1 cellular context compared by ENCODE assay signal in the genomic region with DNA sequence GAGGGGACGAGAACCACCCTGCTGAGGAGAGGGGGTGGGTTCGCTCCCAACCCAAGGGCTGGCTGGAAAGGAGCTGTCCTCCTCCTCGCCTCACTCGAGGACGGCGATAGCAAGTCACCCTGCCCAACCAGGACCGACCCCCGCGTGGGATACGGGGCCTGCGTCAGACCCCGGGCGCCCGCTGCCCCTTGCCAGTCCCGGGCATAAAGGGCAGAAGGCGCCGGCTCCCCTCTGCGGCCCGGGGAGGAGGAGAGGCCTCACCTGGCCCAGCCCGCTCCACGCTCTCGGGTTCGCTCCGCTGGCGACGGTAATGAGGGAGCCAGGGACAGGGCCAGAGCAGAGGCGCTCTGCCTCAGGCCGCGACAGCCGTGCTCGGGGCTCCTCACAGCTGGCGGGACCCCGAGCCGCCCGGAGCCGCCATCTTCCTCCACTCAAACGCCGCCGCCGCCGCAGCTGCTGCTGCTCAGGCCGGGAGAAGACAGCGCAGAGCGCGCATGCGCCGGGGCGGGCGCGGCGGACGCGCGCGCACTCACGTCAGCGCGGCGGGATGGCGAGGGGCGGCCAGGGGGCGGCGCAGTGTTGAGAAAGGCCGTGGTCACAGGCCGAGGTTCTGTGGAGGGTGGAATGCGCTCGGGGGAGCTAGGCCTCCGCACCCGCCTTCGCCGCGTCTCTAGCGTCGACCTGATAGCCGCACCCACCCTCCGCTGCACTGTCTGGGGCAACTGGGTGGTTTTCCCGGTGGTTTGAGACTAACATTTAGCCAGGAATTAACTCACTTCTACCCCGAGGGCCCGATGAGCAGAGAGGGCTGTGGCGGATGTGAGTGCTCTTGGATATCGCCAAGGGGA.
TF ChIP-seq lines count a peak whose summit lies in the region.

Gene FBXO42 (minus strand): TSS at position 487 of the 848 bp plus-strand sequence. CDS start 37,062 bp downstream, outside the sequence.

TF ChIP-seq in K562, 482 proteins besides CTCF, POLR2A, EP300 and RAD21 (continued from another document and continues in another):
- TF ChIP-seq BCLAF1 (IDR thresholded peaks at IDR 0.05; ENCODE audit: borderline replicate concordance in 1 of 2, control insufficient read depth in 1 of 2, low read depth in 2 of 2, low read length in 1 of 2) (0 out of 4 replicates have a peak, but pooled peaks of 1 of the 2 experiments have one; percentile 17), BMI1 (IDR thresholded peaks at IDR 0.05; ENCODE audit: low read length) (no peak), ZBTB33 (CRISPR knock-in tag; IDR thresholded peaks at IDR 0.05) (peak; percentile 70), ZNF121 (CRISPR knock-in tag; conservative IDR thresholded peaks at IDR 0.05) (no peak), FOXP4 (CRISPR knock-in tag; IDR thresholded peaks at IDR 0.05; ENCODE audit: borderline replicate concordance) (0 out of 2 replicates have a peak, but pooled peaks have one; percentile 67), NUFIP1 (IDR thresholded peaks at IDR 0.05; ENCODE audit: partially characterized antibody) (no peak), GABPA (tag; conservative IDR thresholded peaks at IDR 0.05; ENCODE audit: low read depth) (no peak; the same call in 1 of the 2 replicates), JUNB (CRISPR knock-in tag; conservative IDR thresholded peaks at IDR 0.05) (no peak), DPF2 (IDR thresholded peaks at IDR 0.05) (peak; percentile 64), ETS2 (tag; IDR thresholded peaks at IDR 0.05; ENCODE audit: borderline replicate concordance, poor library complexity, severe bottlenecking) (no peak), ZNF79 (CRISPR knock-in tag; IDR thresholded peaks at IDR 0.05; ENCODE audit: low read depth) (0 out of 2 replicates have a peak, but pooled peaks have one; percentile 25), FOS (IDR thresholded peaks at IDR 0.05; ENCODE audit: extremely low read depth, insufficient read length) (no peak), FOSL1 (tag; conservative IDR thresholded peaks at IDR 0.05) (no peak), ZBTB2 (IDR thresholded peaks at IDR 0.05) (peak; percentile 73), MBD1 (CRISPR knock-in tag; IDR thresholded peaks at IDR 0.05) (no peak), POU5F1 (IDR thresholded peaks at IDR 0.05; ENCODE audit: borderline replicate concordance, low read depth, low read length, partially characterized antibody) (no peak), POLR3G (IDR thresholded peaks at IDR 0.05; ENCODE audit: extremely low read depth, insufficient read length, insufficient replicate concordance) (no peak), NR3C1 (CRISPR knock-in tag; IDR thresholded peaks at IDR 0.05) (no peak), XRCC5 (IDR thresholded peaks at IDR 0.05; ENCODE audit: low read depth, low read length) (peak; percentile 72), HNRNPL (IDR thresholded peaks at IDR 0.05; ENCODE audit: low read depth, low read length) (peak; percentile 93), ZBTB5 (IDR thresholded peaks at IDR 0.05) (no peak), KDM1A (IDR thresholded peaks at IDR 0.05) (no peak), ZKSCAN3 (CRISPR knock-in tag; IDR thresholded peaks at IDR 0.05) (no peak), ZNF23 (CRISPR knock-in tag; IDR thresholded peaks at IDR 0.05) (no peak), NR1H2 (CRISPR knock-in tag; IDR thresholded peaks at IDR 0.05) (peak; percentile 28), SIN3B (IDR thresholded peaks at IDR 0.05; ENCODE audit: low read depth) (peak; percentile 65; the same call in 1 of the 2 replicates)
- TF ChIP-seq, protein P1, sequence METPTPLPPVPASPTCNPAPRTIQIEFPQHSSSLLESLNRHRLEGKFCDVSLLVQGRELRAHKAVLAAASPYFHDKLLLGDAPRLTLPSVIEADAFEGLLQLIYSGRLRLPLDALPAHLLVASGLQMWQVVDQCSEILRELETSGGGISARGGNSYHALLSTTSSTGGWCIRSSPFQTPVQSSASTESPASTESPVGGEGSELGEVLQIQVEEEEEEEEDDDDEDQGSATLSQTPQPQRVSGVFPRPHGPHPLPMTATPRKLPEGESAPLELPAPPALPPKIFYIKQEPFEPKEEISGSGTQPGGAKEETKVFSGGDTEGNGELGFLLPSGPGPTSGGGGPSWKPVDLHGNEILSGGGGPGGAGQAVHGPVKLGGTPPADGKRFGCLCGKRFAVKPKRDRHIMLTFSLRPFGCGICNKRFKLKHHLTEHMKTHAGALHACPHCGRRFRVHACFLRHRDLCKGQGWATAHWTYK (CRISPR knock-in tag; IDR thresholded peaks at IDR 0.05) = peak; percentile 77
- TF ChIP-seq, protein P2, sequence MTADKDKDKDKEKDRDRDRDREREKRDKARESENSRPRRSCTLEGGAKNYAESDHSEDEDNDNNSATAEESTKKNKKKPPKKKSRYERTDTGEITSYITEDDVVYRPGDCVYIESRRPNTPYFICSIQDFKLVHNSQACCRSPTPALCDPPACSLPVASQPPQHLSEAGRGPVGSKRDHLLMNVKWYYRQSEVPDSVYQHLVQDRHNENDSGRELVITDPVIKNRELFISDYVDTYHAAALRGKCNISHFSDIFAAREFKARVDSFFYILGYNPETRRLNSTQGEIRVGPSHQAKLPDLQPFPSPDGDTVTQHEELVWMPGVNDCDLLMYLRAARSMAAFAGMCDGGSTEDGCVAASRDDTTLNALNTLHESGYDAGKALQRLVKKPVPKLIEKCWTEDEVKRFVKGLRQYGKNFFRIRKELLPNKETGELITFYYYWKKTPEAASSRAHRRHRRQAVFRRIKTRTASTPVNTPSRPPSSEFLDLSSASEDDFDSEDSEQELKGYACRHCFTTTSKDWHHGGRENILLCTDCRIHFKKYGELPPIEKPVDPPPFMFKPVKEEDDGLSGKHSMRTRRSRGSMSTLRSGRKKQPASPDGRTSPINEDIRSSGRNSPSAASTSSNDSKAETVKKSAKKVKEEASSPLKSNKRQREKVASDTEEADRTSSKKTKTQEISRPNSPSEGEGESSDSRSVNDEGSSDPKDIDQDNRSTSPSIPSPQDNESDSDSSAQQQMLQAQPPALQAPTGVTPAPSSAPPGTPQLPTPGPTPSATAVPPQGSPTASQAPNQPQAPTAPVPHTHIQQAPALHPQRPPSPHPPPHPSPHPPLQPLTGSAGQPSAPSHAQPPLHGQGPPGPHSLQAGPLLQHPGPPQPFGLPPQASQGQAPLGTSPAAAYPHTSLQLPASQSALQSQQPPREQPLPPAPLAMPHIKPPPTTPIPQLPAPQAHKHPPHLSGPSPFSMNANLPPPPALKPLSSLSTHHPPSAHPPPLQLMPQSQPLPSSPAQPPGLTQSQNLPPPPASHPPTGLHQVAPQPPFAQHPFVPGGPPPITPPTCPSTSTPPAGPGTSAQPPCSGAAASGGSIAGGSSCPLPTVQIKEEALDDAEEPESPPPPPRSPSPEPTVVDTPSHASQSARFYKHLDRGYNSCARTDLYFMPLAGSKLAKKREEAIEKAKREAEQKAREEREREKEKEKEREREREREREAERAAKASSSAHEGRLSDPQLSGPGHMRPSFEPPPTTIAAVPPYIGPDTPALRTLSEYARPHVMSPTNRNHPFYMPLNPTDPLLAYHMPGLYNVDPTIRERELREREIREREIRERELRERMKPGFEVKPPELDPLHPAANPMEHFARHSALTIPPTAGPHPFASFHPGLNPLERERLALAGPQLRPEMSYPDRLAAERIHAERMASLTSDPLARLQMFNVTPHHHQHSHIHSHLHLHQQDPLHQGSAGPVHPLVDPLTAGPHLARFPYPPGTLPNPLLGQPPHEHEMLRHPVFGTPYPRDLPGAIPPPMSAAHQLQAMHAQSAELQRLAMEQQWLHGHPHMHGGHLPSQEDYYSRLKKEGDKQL (CRISPR knock-in tag; IDR thresholded peaks at IDR 0.05; ENCODE audit: borderline replicate concordance) = no peak
- TF ChIP-seq, protein P3, sequence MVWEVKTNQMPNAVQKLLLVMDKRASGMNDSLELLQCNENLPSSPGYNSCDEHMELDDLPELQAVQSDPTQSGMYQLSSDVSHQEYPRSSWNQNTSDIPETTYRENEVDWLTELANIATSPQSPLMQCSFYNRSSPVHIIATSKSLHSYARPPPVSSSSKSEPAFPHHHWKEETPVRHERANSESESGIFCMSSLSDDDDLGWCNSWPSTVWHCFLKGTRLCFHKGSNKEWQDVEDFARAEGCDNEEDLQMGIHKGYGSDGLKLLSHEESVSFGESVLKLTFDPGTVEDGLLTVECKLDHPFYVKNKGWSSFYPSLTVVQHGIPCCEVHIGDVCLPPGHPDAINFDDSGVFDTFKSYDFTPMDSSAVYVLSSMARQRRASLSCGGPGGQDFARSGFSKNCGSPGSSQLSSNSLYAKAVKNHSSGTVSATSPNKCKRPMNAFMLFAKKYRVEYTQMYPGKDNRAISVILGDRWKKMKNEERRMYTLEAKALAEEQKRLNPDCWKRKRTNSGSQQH (CRISPR knock-in tag; IDR thresholded peaks at IDR 0.05) = 0 out of 2 replicates have a peak, but pooled peaks have one; percentile 44
